Comparison of ENCODE assay signal across 8 cellular contexts in genomic region chr12:56684745-56685369, GRCh38. TPM values are rescaled to one million over a fixed set of nuclear protein-coding genes. Genes with fewer than 3 reads are reported as not detected.
A peak's percentile ranks its signal among the peaks of the same experiment; 100 is the strongest.
DNase-seq lines count a peak whose midpoint lies in the region; ATAC-seq and TF ChIP-seq lines count a peak whose summit lies in the region.

No MANE protein-coding gene starts in this region.

- H3K4me1 Mint-ChIP-seq in IgD-negative memory B cell (peaks cover 28 to 33% (median 29%) of the 10 kb centered on the region in 3 donors), chondrocyte (ENCODE audit: low read depth) (peaks cover 42% of the 10 kb centered on the region)

- TF ChIP-seq CTCF in AG04449 (IDR thresholded peaks at IDR 0.05; ENCODE audit: insufficient read depth, low read length, missing control alignments) = no peak
- TF ChIP-seq CTCF in chondrocyte (IDR thresholded peaks at IDR 0.05) = no peak

- H3K27ac ChIP-seq in muscle layer of colon (ENCODE audit: low read depth, low read length) = peak overlapping the region; percentile 49

- peaks cover 5% of the 10 kb centered on the region for H3K36me3 ChIP-seq in muscle layer of colon (ENCODE audit: insufficient read depth, low read length)

- CTCF ChIA-PET in AG04449 (lab: Yijun Ruan, JAX) = interaction anchor here (0.7 to 5.8 kb wide), 6 partner anchors 10 to 49 kb away, joined by 3 to 26 read pairs (median 3); no protein-coding TSS in a partner anchor

- POLR2A ChIA-PET in AG04449 (lab: Yijun Ruan, JAX) = interaction anchor here (0.6 kb wide), 1 partner anchor 1042 kb away, joined by 3 read pairs; no protein-coding TSS in a partner anchor

- H3K27me3 ChIP-seq in muscle layer of colon (ENCODE audit: control insufficient read depth in 1 of 2, insufficient read depth in 2 of 2, low read length in 2 of 2) = no peaks in the 10 kb centered on the region

- H3K27ac Mint-ChIP-seq in IgD-negative memory B cell = peak overlapping the region; percentile 99 to 100 (median 99)
- H3K27ac Mint-ChIP-seq in chondrocyte (ENCODE audit: unreplicated experiment) = peak overlapping the region; percentile 99

- ATAC-seq in HG03095 (IDR thresholded peaks at IDR 0.05; ENCODE audit: unreplicated experiment) = no peak

- DNase-seq in AG04449 (ENCODE audit: low read depth, low spot score) (no peak), chondrocyte (ENCODE audit: low spot score) (peak; percentile 6), NCI-H1417 treated with DMSO at 0.1 percent for 48 hours (lab: John Stamatoyannopoulos, UW) (no peak), LoVo (ENCODE audit: low spot score) (no peak)
- no peak for DNase-seq in stimulated activated CD4-positive, alpha-beta T cell treated with anti-CD3 and anti-CD28 coated beads, Interleukin-2, amount 100 ng/mL, for 48 hours

- H3K9me3 Mint-ChIP-seq in IgD-negative memory B cell (no peaks in the 10 kb centered on the region), chondrocyte (ENCODE audit: low read depth) (no peaks in the 10 kb centered on the region)

- H3K4me3 ChIP-seq in AG04449 (ENCODE audit: low read depth, low read length) (peak overlapping the region; percentile 40), muscle layer of colon (ENCODE audit: low read depth in 1 of 2, low read length in 2 of 2) (peak overlapping the region in 1 of 2 donors; percentile 51)

- H3K9me3 ChIP-seq in muscle layer of colon (ENCODE audit: low read length) = no peaks in the 10 kb centered on the region

- H3K27me3 Mint-ChIP-seq in IgD-negative memory B cell (no peaks in the 10 kb centered on the region), chondrocyte (ENCODE audit: low read depth) (no peaks in the 10 kb centered on the region)

- peak overlapping the region; percentile 93 to 99 (median 98) for H3K4me3 Mint-ChIP-seq in IgD-negative memory B cell
- H3K4me3 Mint-ChIP-seq in chondrocyte (ENCODE audit: unreplicated experiment) = peak overlapping the region; percentile 91

- H3K4me1 ChIP-seq in muscle layer of colon (ENCODE audit: insufficient read depth, low read length) = peaks cover 19% of the 10 kb centered on the region

- H3K36me3 Mint-ChIP-seq in IgD-negative memory B cell (peaks cover 3% of the 10 kb centered on the region), chondrocyte (ENCODE audit: low read depth) (peaks cover 4% of the 10 kb centered on the region)

- H3K9ac ChIP-seq in muscle layer of colon (ENCODE audit: low read length) = no peak overlapping the region

RNA-seq across cellular contexts. Expression of gene PTGES3, which starts 3.2 kb away (rescaled TPM):
- polyA plus RNA-seq in IgD-negative memory B cell = 246 TPM
- total RNA-seq in chondrocyte = 123 to 156 TPM (median 127 TPM) in 3 replicates

RNA-seq across cellular contexts. Expression of gene ATP5F1B, which starts 39.1 kb away (rescaled TPM):
- polyA plus RNA-seq in IgD-negative memory B cell = 727 TPM
- total RNA-seq in chondrocyte = 380 to 467 TPM (median 398 TPM) in 3 replicates

RNA-seq across cellular contexts. Expression of gene NACA, which starts 40.2 kb away (rescaled TPM):
- 1,127 TPM for polyA plus RNA-seq in IgD-negative memory B cell
- 483 to 537 TPM (median 513 TPM) in 3 replicates for total RNA-seq in chondrocyte

RNA-seq across cellular contexts. Expression of gene BAZ2A, which starts 54.7 kb away (rescaled TPM):
- polyA plus RNA-seq in IgD-negative memory B cell = 46.9 TPM
- 65.2 to 72.8 TPM (median 71.2 TPM) in 3 replicates for total RNA-seq in chondrocyte
